In genomic region chr16:66872927-66873684, GRCh38 we compare ENCODE assay signal across 8 cellular contexts. TPM values are rescaled to one million over a fixed set of nuclear protein-coding genes. Genes with fewer than 3 reads are reported as not detected.
DNase-seq lines count a peak whose midpoint lies in the region; ATAC-seq, FAIRE-seq and TF ChIP-seq lines count a peak whose summit lies in the region.

No MANE protein-coding gene starts in this region.

- H3K4me1 ChIP-seq in keratinocyte (ENCODE audit: control insufficient read depth, extremely low read depth, insufficient read depth, low read length) = peaks cover 6% of the 10 kb centered on the region

- dilution Hi-C loops in keratinocyte (cut with MboI; ENCODE audit: extremely low pct_ligation_motif_present, low sequenced_read_pairs) = no loop called here

- CTCF ChIA-PET in AG04449 (lab: Yijun Ruan, JAX) = interaction anchor here (0.6 to 10.5 kb wide), 48 partner anchors 9 to 469 kb away, joined by 3 to 203 read pairs (median 4); partner anchors contain the start of genes DYNC1LI2 and NAE1

- H3K9ac ChIP-seq in keratinocyte (ENCODE audit: control insufficient read depth, extremely low read depth, insufficient read depth, low read length) = no peak overlapping the region

- POLR2A ChIA-PET in AG04449 (lab: Yijun Ruan, JAX) = interaction anchor here (0.9 to 1.7 kb wide), 2 partner anchors 9 to 42 kb away, joined by 4 to 10 read pairs; partner anchors contain the start of gene NAE1

- no peaks in the 10 kb centered on the region for H3K79me2 ChIP-seq in keratinocyte (ENCODE audit: control insufficient read depth, insufficient read depth, low read length)

- H3K27me3 ChIP-seq in keratinocyte (ENCODE audit: control insufficient read depth, extremely low read depth, insufficient read depth, low read length) = no peaks in the 10 kb centered on the region

- TF ChIP-seq CTCF in AG04449 (IDR thresholded peaks at IDR 0.05; ENCODE audit: insufficient read depth, low read length, missing control alignments) = peak; percentile 99
- peak; percentile 93 to 96 (median 93) for TF ChIP-seq CTCF in keratinocyte (optimal IDR thresholded peaks at IDR 0.05 in 1 of 3, IDR thresholded peaks at IDR 0.05 in 1 of 3, conservative IDR thresholded peaks at IDR 0.05 in 1 of 3; ENCODE audit: extremely low read depth in 1 of 3, insufficient read depth in 2 of 3, low read length in 3 of 3)

- no peaks in the 10 kb centered on the region for H3K9me3 ChIP-seq in keratinocyte (ENCODE audit: control insufficient read depth, low read depth, low read length)

- no peaks in the 10 kb centered on the region for H3K9me1 ChIP-seq in keratinocyte (ENCODE audit: control insufficient read depth, extremely low read depth, insufficient read depth, low read length)

- peak; percentile 75 for ATAC-seq in GM18520 (IDR thresholded peaks at IDR 0.05; ENCODE audit: unreplicated experiment)
- ATAC-seq in HG03066 (IDR thresholded peaks at IDR 0.05; ENCODE audit: low read depth, unreplicated experiment) = peak; percentile 84

- FAIRE-seq in keratinocyte (lab: Jason Lieb, UNC) = peak; percentile 92

- H3K4me2 ChIP-seq in keratinocyte (ENCODE audit: control insufficient read depth, extremely low read depth, insufficient read depth, low read depth, low read length) = peak overlapping the region; percentile 58

- peak overlapping the region; percentile 18 for H2AFZ ChIP-seq in keratinocyte (ENCODE audit: control insufficient read depth, low read length)

- H3K27ac ChIP-seq in keratinocyte (ENCODE audit: control insufficient read depth, insufficient read depth, low read length) = no peak overlapping the region

- H4K20me1 ChIP-seq in keratinocyte (ENCODE audit: control insufficient read depth, extremely low read depth, insufficient read depth, low read length) = no peaks in the 10 kb centered on the region

- no peaks in the 10 kb centered on the region for H3K36me3 ChIP-seq in keratinocyte (ENCODE audit: control insufficient read depth in 2 of 2, extremely low read depth in 1 of 2, insufficient read depth in 2 of 2, low read length in 2 of 2)

- peak overlapping the region; percentile 51 for H3K4me3 ChIP-seq in AG04449 (ENCODE audit: low read depth, low read length)
- peak overlapping the region in 1 of 3 experiments; percentile 4 for H3K4me3 ChIP-seq in keratinocyte (ENCODE audit: control insufficient read depth in 2 of 3, extremely low read depth in 1 of 3, insufficient read depth in 2 of 3, low read depth in 1 of 3, low read length in 3 of 3)

- DNase-seq in AG04449 (ENCODE audit: low read depth, low spot score) (peak; percentile 95), NCI-H226 (peak; percentile 100), cerebellar cortex (ENCODE audit: low spot score) (peak; percentile 87), keratinocyte (ENCODE audit: low read depth, low spot score) (peak; percentile 98)
- DNase-seq in activated CD4-positive, CD25-positive, alpha-beta regulatory T cell treated with anti-CD3 and anti-CD28 coated beads, Interleukin-2, amount 50 U/mL, for 16 hours (ENCODE audit: low read depth, low spot score) = peak; percentile 70
- DNase-seq in stimulated activated CD4-positive, alpha-beta T cell treated with anti-CD3 and anti-CD28 coated beads, Interleukin-12 subunit alpha, Interleukin-12 subunit beta, amount 100 ng/mL, for 48 hours (ENCODE audit: low read depth in 2 of 3, low spot score in 1 of 3) = peak; percentile 85 to 92 (median 90)

RNA-seq across cellular contexts. Expression of gene PDP2, which starts 7.2 kb away (rescaled TPM):
- 16.5 to 18.5 TPM (median 17.3 TPM) in 3 replicates for polyA plus RNA-seq in keratinocyte
- 3.3 TPM for polyA plus RNA-seq in keratinocyte (2011; ENCODE audit: low read depth)
- polyA plus RNA-seq in keratinocyte (2011; cell fraction: cytosol; rRNA removed) = 7.0 and 12.8 TPM in 2 replicates
- 19.5 and 20.4 TPM in 2 replicates for polyA plus RNA-seq in keratinocyte (2011; cell fraction: nucleus; rRNA removed)
- 6.8 and 10.6 TPM in 2 replicates for polyA plus RNA-seq in keratinocyte (2012; ENCODE audit: low replicate concordance)
- polyA minus RNA-seq in keratinocyte = 43.5 to 49.3 TPM (median 44.3 TPM) in 3 replicates
- polyA minus RNA-seq in keratinocyte (2011; cell fraction: cytosol; rRNA and poly(A)+ RNA removed) = 16.9 TPM
- polyA minus RNA-seq in keratinocyte (2011; cell fraction: nucleus; rRNA and poly(A)+ RNA removed) = 22.5 and 28.0 TPM in 2 replicates

RNA-seq across cellular contexts. Expression of gene CA7, which starts 28.9 kb away (rescaled TPM):
- not detected in 3 replicates for polyA plus RNA-seq in keratinocyte
- not detected for polyA plus RNA-seq in keratinocyte (2011; ENCODE audit: low read depth)
- polyA plus RNA-seq in keratinocyte (2011; cell fraction: cytosol; rRNA removed) = not detected in 2 replicates
- not detected in 2 replicates for polyA plus RNA-seq in keratinocyte (2011; cell fraction: nucleus; rRNA removed)
- polyA plus RNA-seq in keratinocyte (2012; ENCODE audit: low replicate concordance) = not detected in 2 replicates
- not detected in 3 replicates for polyA minus RNA-seq in keratinocyte
- not detected for polyA minus RNA-seq in keratinocyte (2011; cell fraction: cytosol; rRNA and poly(A)+ RNA removed)
- not detected in 2 replicates for polyA minus RNA-seq in keratinocyte (2011; cell fraction: nucleus; rRNA and poly(A)+ RNA removed)

RNA-seq across cellular contexts. Expression of gene NAE1, which starts 42.3 kb away (rescaled TPM):
- polyA plus RNA-seq in keratinocyte = 61.4 to 113 TPM (median 68.0 TPM) in 3 replicates
- polyA plus RNA-seq in keratinocyte (2011; ENCODE audit: low read depth) = 158 TPM
- polyA plus RNA-seq in keratinocyte (2011; cell fraction: cytosol; rRNA removed) = 55.1 and 97.0 TPM in 2 replicates
- polyA plus RNA-seq in keratinocyte (2011; cell fraction: nucleus; rRNA removed) = 60.8 and 93.2 TPM in 2 replicates
- polyA plus RNA-seq in keratinocyte (2012; ENCODE audit: low replicate concordance) = 51.0 and 65.1 TPM in 2 replicates
- 5.7 to 44.1 TPM (median 20.4 TPM) in 3 replicates for polyA minus RNA-seq in keratinocyte
- polyA minus RNA-seq in keratinocyte (2011; cell fraction: cytosol; rRNA and poly(A)+ RNA removed) = 43.2 TPM
- 22.1 and 29.8 TPM in 2 replicates for polyA minus RNA-seq in keratinocyte (2011; cell fraction: nucleus; rRNA and poly(A)+ RNA removed)

RNA-seq across cellular contexts. Expression of gene CDH16, which starts 45.6 kb away (rescaled TPM):
- 0.16 to 2.1 TPM (median 0.45 TPM) in 3 replicates for polyA plus RNA-seq in keratinocyte
- 0.44 TPM for polyA plus RNA-seq in keratinocyte (2011; ENCODE audit: low read depth)
- 0.50 and 0.60 TPM in 2 replicates for polyA plus RNA-seq in keratinocyte (2011; cell fraction: cytosol; rRNA removed)
- polyA plus RNA-seq in keratinocyte (2011; cell fraction: nucleus; rRNA removed) = 0.33 and 0.49 TPM in 2 replicates
- 0.39 and 3.9 TPM in 2 replicates for polyA plus RNA-seq in keratinocyte (2012; ENCODE audit: low replicate concordance)
- polyA minus RNA-seq in keratinocyte = 0.33 to 1.6 TPM (median 0.35 TPM) in 3 replicates
- 1.2 TPM for polyA minus RNA-seq in keratinocyte (2011; cell fraction: cytosol; rRNA and poly(A)+ RNA removed)
- polyA minus RNA-seq in keratinocyte (2011; cell fraction: nucleus; rRNA and poly(A)+ RNA removed) = 0.32 TPM in 1 of 2 replicates, not detected in the other

RNA-seq across cellular contexts. Expression of gene RRAD, which starts 52.2 kb away (rescaled TPM):
- polyA plus RNA-seq in keratinocyte = 0.67 to 12.8 TPM (median 2.7 TPM) in 3 replicates
- polyA plus RNA-seq in keratinocyte (2011; ENCODE audit: low read depth) = 68.6 TPM
- 1.8 and 2.3 TPM in 2 replicates for polyA plus RNA-seq in keratinocyte (2011; cell fraction: cytosol; rRNA removed)
- 3.3 and 5.0 TPM in 2 replicates for polyA plus RNA-seq in keratinocyte (2011; cell fraction: nucleus; rRNA removed)
- polyA plus RNA-seq in keratinocyte (2012; ENCODE audit: low replicate concordance) = 1.3 and 29.5 TPM in 2 replicates
- 0.33 to 4.6 TPM (median 1.2 TPM) in 3 replicates for polyA minus RNA-seq in keratinocyte
- 3.8 TPM for polyA minus RNA-seq in keratinocyte (2011; cell fraction: cytosol; rRNA and poly(A)+ RNA removed)
- polyA minus RNA-seq in keratinocyte (2011; cell fraction: nucleus; rRNA and poly(A)+ RNA removed) = 3.2 and 5.4 TPM in 2 replicates
